9 cellular contexts compared by ENCODE assay signal in genomic region chr17:20226814-20227482, GRCh38.
DNase-seq lines count a peak whose midpoint lies in the region; ATAC-seq and TF ChIP-seq lines count a peak whose summit lies in the region.
"Had no signal": no experiment of that assay in that cellular context is flagged by ENCODE, and none has a peak within 500 bp of the region (broad histone marks: within the 10 kb centered on the region; RNA-seq: fewer than 3 reads in every experiment).

No MANE protein-coding gene starts in this region.

- H3K27ac Mint-ChIP-seq in osteocyte (ENCODE audit: unreplicated experiment) = no peak overlapping the region
- H3K27ac Mint-ChIP-seq: stimulated activated naive CD8-positive, alpha-beta T cell treated with anti-CD3 and anti-CD28 coated beads, Interleukin-15, Interleukin-2, amounts not matched to agents 100 ng/mL and 50 ng/mL, for 24 hours had no signal

- H3K9ac ChIP-seq in Loucy (ENCODE audit: low read depth, low read length, poor library complexity, severe bottlenecking) = no peak overlapping the region

- peaks cover 5% of the 10 kb centered on the region for H3K4me1 Mint-ChIP-seq in osteocyte (ENCODE audit: unreplicated experiment)

- H3K36me3 Mint-ChIP-seq in osteocyte (ENCODE audit: unreplicated experiment) = no peaks in the 10 kb centered on the region

- no peaks in the 10 kb centered on the region for H3K27me3 Mint-ChIP-seq in osteocyte (ENCODE audit: unreplicated experiment)
- H3K27me3 Mint-ChIP-seq: stimulated activated naive CD8-positive, alpha-beta T cell treated with anti-CD3 and anti-CD28 coated beads, Interleukin-15, Interleukin-2, amounts not matched to agents 100 ng/mL and 50 ng/mL, for 24 hours had no signal

- no peak overlapping the region for H3K4me3 Mint-ChIP-seq in osteocyte (ENCODE audit: unreplicated experiment)
- H3K4me3 Mint-ChIP-seq: stimulated activated naive CD8-positive, alpha-beta T cell treated with anti-CD3 and anti-CD28 coated beads, Interleukin-15, Interleukin-2, amounts not matched to agents 100 ng/mL and 50 ng/mL, for 24 hours had no signal

- no peaks in the 10 kb centered on the region for H3K9me3 Mint-ChIP-seq in osteocyte (ENCODE audit: unreplicated experiment)
- H3K9me3 Mint-ChIP-seq: stimulated activated naive CD8-positive, alpha-beta T cell treated with anti-CD3 and anti-CD28 coated beads, Interleukin-15, Interleukin-2, amounts not matched to agents 100 ng/mL and 50 ng/mL, for 24 hours had no signal

- H4K20me1 ChIP-seq in Loucy (ENCODE audit: insufficient read depth, low read length, poor library complexity, severe bottlenecking) = no peaks in the 10 kb centered on the region

- no peaks in the 10 kb centered on the region for H3K9me3 ChIP-seq in Loucy (ENCODE audit: insufficient read depth, low read depth, low read length)
- H3K9me3 ChIP-seq in gastroesophageal sphincter = no peaks in the 10 kb centered on the region
- H3K9me3 ChIP-seq in testis = no peaks in the 10 kb centered on the region

- H3K27ac ChIP-seq in gastroesophageal sphincter (no peak overlapping the region), testis (no peak overlapping the region)

- no peaks in the 10 kb centered on the region for H3K4me1 ChIP-seq in Loucy (ENCODE audit: insufficient read depth, low read length, poor library complexity, severe bottlenecking)
- H3K4me1 ChIP-seq in gastroesophageal sphincter = peaks cover 0 to 4% (median 0%) of the 10 kb centered on the region in 3 donors
- H3K4me1 ChIP-seq in testis = peaks cover 16% of the 10 kb centered on the region

- H3K27me3 ChIP-seq in Loucy (ENCODE audit: insufficient read depth, low read length, poor library complexity, severe bottlenecking) (no peaks in the 10 kb centered on the region), gastroesophageal sphincter (no peaks in the 10 kb centered on the region), testis (no peaks in the 10 kb centered on the region)

- no peak overlapping the region for H2AFZ ChIP-seq in Loucy (ENCODE audit: low read length)

- no peaks in the 10 kb centered on the region for H3K9me2 ChIP-seq in Loucy (replicated peaks; ENCODE audit: low read depth, low read length)

- peak; percentile 41 to 73 (median 50) for DNase-seq in NCI-H1417 (lab: John Stamatoyannopoulos, UW)
- DNase-seq in NCI-H1417 treated with DMSO at 0.1 percent for 48 hours (lab: John Stamatoyannopoulos, UW) = no peak
- peak; percentile 83 for DNase-seq in SK-MEL-5 (ENCODE audit: low read depth, low spot score)
- DNase-seq in activated gamma-delta T cell treated with anti-CD3 and anti-CD28 coated beads, Interleukin-2, amount 50 U/mL, for 16 hours (ENCODE audit: low read depth) = peak; percentile 27
- peak; percentile 91 for DNase-seq in osteocyte (ENCODE audit: extremely low spot score, unreplicated experiment)
- peak; percentile 93 for DNase-seq in testis

- no peaks in the 10 kb centered on the region for H3F3A ChIP-seq in Loucy (ENCODE audit: low read depth)

- in situ Hi-C loops in SK-MEL-5 (cut with HindIII; ENCODE audit: low pct_unique_long_range_greater_than_20kb, low sequenced_read_pairs) = no loop called here

- intact Hi-C loops in testis (cut with DNase I; ENCODE audit: low total_unique reads) = no loop called here

- TF ChIP-seq EP300 in gastroesophageal sphincter (IDR thresholded peaks at IDR 0.05) = no peak

- H3K4me2 ChIP-seq in Loucy (ENCODE audit: low read depth, low read length, poor library complexity, severe bottlenecking) = no peak overlapping the region

- H3K4me3 ChIP-seq in Loucy (ENCODE audit: low read length, poor library complexity, severe bottlenecking) (no peak overlapping the region), gastroesophageal sphincter (no peak overlapping the region), testis (no peak overlapping the region)

- peaks cover 22% of the 10 kb centered on the region; the same call in 1 of the 2 replicates for H3K36me3 ChIP-seq in Loucy (ENCODE audit: insufficient read depth, low read length)
- peaks cover 0 to 23% of the 10 kb centered on the region in 2 donors for H3K36me3 ChIP-seq in gastroesophageal sphincter
- H3K36me3 ChIP-seq in testis (ENCODE audit: low read depth, missing control alignments) = no peaks in the 10 kb centered on the region

- TF ChIP-seq CTCF in Loucy (conservative IDR thresholded peaks at IDR 0.05; ENCODE audit: low read length) = peak; percentile 92
- peak; percentile 57 to 84 (median 80) for TF ChIP-seq CTCF in gastroesophageal sphincter (IDR thresholded peaks at IDR 0.05)
- peak; percentile 94 for TF ChIP-seq CTCF in osteocyte (IDR thresholded peaks at IDR 0.05)
- TF ChIP-seq CTCF in testis (IDR thresholded peaks at IDR 0.05) = peak; percentile 79 to 85 (median 83)

- ATAC-seq in gastroesophageal sphincter = peak; percentile 76

- TF ChIP-seq POLR2A in gastroesophageal sphincter (IDR thresholded peaks at IDR 0.05) (no peak), testis (IDR thresholded peaks at IDR 0.05) (no peak)

- 37 to 46% methylated on average over 4 to 5 of the region's 8 CpGs for WGBS in gastroesophageal sphincter (ENCODE audit: low coverage in 1 of 2), 2 donors
- 37 to 39% methylated on average over 8 of the region's 8 CpGs for WGBS in testis, 2 donors

- no peaks in the 10 kb centered on the region for H3K79me2 ChIP-seq in Loucy (ENCODE audit: insufficient read depth, low read length)
